7 cellular contexts compared by ENCODE assay signal in the genomic region with DNA sequence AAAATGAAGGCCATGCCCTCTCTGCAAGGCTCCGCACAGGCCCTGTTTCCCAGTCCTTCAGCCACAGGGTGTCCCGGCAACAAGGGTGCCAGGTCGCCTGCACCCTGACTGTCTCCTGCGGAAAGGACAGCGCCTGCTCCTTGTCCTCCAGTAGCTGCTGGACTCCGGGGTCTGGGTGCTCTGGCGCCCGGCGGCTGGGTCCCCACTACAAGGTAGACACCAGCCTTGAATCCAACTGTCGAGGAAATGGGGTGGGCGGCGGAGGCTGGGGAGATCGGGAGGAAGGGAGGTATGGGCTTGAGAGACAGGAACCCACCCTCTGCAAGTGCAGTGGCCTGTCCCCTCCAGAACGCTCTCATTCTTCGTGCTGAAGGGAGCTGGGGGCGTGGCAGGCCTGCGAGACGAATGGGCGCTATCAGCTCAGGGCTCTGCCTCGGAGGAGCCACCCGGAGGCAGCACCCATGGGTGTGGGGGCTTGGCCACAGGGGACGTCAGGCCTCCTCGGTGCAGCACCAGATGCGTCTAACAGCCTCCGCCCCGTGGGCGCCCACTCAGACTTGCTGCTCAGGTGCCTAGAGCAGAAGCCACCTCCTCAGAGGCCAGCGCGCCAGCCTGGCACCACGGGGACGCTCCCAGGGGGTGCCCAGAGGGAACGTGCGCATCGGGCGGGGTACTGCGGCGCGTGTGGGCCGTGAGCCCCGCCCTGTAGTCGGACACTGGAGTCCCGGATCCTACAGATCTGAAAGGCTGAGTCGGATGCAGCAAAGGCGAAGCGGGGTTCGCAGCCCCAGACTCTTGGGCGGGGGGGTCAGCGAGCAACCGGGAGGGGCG. TPM values are rescaled to one million over a fixed set of nuclear protein-coding genes. Genes with fewer than 3 reads are reported as not detected.
DNase-seq lines count a peak whose midpoint lies in the region; ATAC-seq and TF ChIP-seq lines count a peak whose summit lies in the region.

No MANE protein-coding gene starts in this region.

- peak overlapping the region; percentile 85 for H3K4me3 Mint-ChIP-seq in activated CD4-positive, alpha-beta T cell treated with anti-CD3 and anti-CD28 coated beads, Interleukin-2, amount 10 ng/mL, durations not matched to agents 24 days and 14 days
- peak overlapping the region; percentile 68 for H3K4me3 Mint-ChIP-seq in mesothelial cell of epicardium

- peaks cover 0 to 5% of the 10 kb centered on the region in 2 donors for H3K27me3 ChIP-seq in duodenal mucosa (ENCODE audit: control insufficient read depth in 1 of 2, insufficient read depth in 2 of 2, low read length in 2 of 2)

- in situ Hi-C loops in KBM-7 (cut with MboI; ENCODE audit: low pct_unique_long_range_greater_than_20kb, low sequenced_read_pairs), result no loop called here

- H3K9me3 Mint-ChIP-seq in activated CD4-positive, alpha-beta T cell treated with anti-CD3 and anti-CD28 coated beads, Interleukin-2, amount 10 ng/mL, durations not matched to agents 24 days and 14 days, result peaks cover 4% of the 10 kb centered on the region
- no peaks in the 10 kb centered on the region for H3K9me3 Mint-ChIP-seq in mesothelial cell of epicardium

- no peaks in the 10 kb centered on the region for H3K36me3 ChIP-seq in duodenal mucosa (ENCODE audit: control insufficient read depth in 1 of 2, insufficient read depth in 2 of 2, low read length in 2 of 2)

- TF ChIP-seq CTCF in GM12865 (IDR thresholded peaks at IDR 0.05; ENCODE audit: insufficient read depth, low read depth, low read length, missing control alignments) (no peak), mesothelial cell of epicardium (IDR thresholded peaks at IDR 0.05; ENCODE audit: unreplicated experiment) (no peak)

- H3K4me1 ChIP-seq in duodenal mucosa (ENCODE audit: control insufficient read depth in 1 of 2, insufficient read depth in 2 of 2, low read length in 2 of 2), result peaks cover 43 to 70% of the 10 kb centered on the region in 2 donors

- ATAC-seq in GM21717 (IDR thresholded peaks at IDR 0.05; ENCODE audit: unreplicated experiment), result peak; percentile 44

- H3K9me3 ChIP-seq in duodenal mucosa (ENCODE audit: control insufficient read depth in 1 of 2, low read length in 2 of 2), result no peaks in the 10 kb centered on the region

- peak overlapping the region; percentile 78 for H3K4me3 ChIP-seq in GM12865 (ENCODE audit: low read depth, low read length)
- H3K4me3 ChIP-seq in duodenal mucosa (ENCODE audit: low read depth in 1 of 2, low read length in 2 of 2), result peak overlapping the region; percentile 62 to 71

- H3K27ac ChIP-seq in duodenal mucosa (ENCODE audit: low read depth, low read length), result peak overlapping the region; percentile 70

- peaks cover 61% of the 10 kb centered on the region for H3K4me1 Mint-ChIP-seq in activated CD4-positive, alpha-beta T cell treated with anti-CD3 and anti-CD28 coated beads, Interleukin-2, amount 10 ng/mL, durations not matched to agents 24 days and 14 days
- peaks cover 11% of the 10 kb centered on the region for H3K4me1 Mint-ChIP-seq in mesothelial cell of epicardium

- peak; percentile 68 for DNase-seq in GM12865 (ENCODE audit: low read depth)
- peak; percentile 20 for DNase-seq in KBM-7
- DNase-seq in activated CD4-positive, alpha-beta T cell treated with anti-CD3 and anti-CD28 coated beads, Interleukin-2, amount 10 ng/mL, durations not matched to agents 24 days and 14 days, result peak; percentile 87
- DNase-seq in mesothelial cell of epicardium (ENCODE audit: low spot score in 2 of 2, unreplicated experiment in 2 of 2), result no peak
- peak; percentile 30 to 65 (median 61) for DNase-seq in stimulated activated naive CD4-positive, alpha-beta T cell (lab: John Stamatoyannopoulos, UW)

- peaks cover 3% of the 10 kb centered on the region for H3K27me3 Mint-ChIP-seq in activated CD4-positive, alpha-beta T cell treated with anti-CD3 and anti-CD28 coated beads, Interleukin-2, amount 10 ng/mL, durations not matched to agents 24 days and 14 days
- peaks cover 19% of the 10 kb centered on the region for H3K27me3 Mint-ChIP-seq in mesothelial cell of epicardium (ENCODE audit: low read depth)

- intact Hi-C loops in activated CD4-positive, alpha-beta T cell treated with anti-CD3 and anti-CD28 coated beads, Interleukin-2, amount 10 ng/mL, durations not matched to agents 24 days and 14 days (cut with micrococcal nuclease), result loop anchor here (5.0 kb wide), 1 partner anchor 116 kb away; the partner anchor contains the start of gene PAOX

- H3K36me3 Mint-ChIP-seq in activated CD4-positive, alpha-beta T cell treated with anti-CD3 and anti-CD28 coated beads, Interleukin-2, amount 10 ng/mL, durations not matched to agents 24 days and 14 days (ENCODE audit: low read depth), result peaks cover 30% of the 10 kb centered on the region
- H3K36me3 Mint-ChIP-seq in mesothelial cell of epicardium, result no peaks in the 10 kb centered on the region

- peak overlapping the region; percentile 43 to 69 for H3K9ac ChIP-seq in duodenal mucosa (ENCODE audit: low read depth in 1 of 2, low read length in 2 of 2)

- H3K27ac Mint-ChIP-seq in activated CD4-positive, alpha-beta T cell treated with anti-CD3 and anti-CD28 coated beads, Interleukin-2, amount 10 ng/mL, durations not matched to agents 24 days and 14 days, result peak overlapping the region; percentile 94
- H3K27ac Mint-ChIP-seq in mesothelial cell of epicardium, result no peak overlapping the region

RNA-seq across cellular contexts. Expression of gene ADAM8, which starts 15.6 kb away (rescaled TPM):
- total RNA-seq in activated CD4-positive, alpha-beta T cell treated with anti-CD3 and anti-CD28 coated beads, Interleukin-2, amount 10 ng/mL, durations not matched to agents 24 days and 14 days, result 143 and 165 TPM in 2 replicates
- 14.3 to 16.9 TPM (median 16.9 TPM) in 3 replicates for total RNA-seq in mesothelial cell of epicardium

RNA-seq across cellular contexts. Expression of gene VENTX, which starts 23.5 kb away (rescaled TPM):
- total RNA-seq in activated CD4-positive, alpha-beta T cell treated with anti-CD3 and anti-CD28 coated beads, Interleukin-2, amount 10 ng/mL, durations not matched to agents 24 days and 14 days, result not detected in 2 replicates
- total RNA-seq in mesothelial cell of epicardium, result 0.07 to 0.09 TPM in 2 of 3 replicates, not detected in the other

RNA-seq across cellular contexts. Expression of gene UTF1, which starts 31.1 kb away (rescaled TPM):
- 0.17 and 0.19 TPM in 2 replicates for total RNA-seq in activated CD4-positive, alpha-beta T cell treated with anti-CD3 and anti-CD28 coated beads, Interleukin-2, amount 10 ng/mL, durations not matched to agents 24 days and 14 days
- not detected in 3 replicates for total RNA-seq in mesothelial cell of epicardium

RNA-seq across cellular contexts. Expression of gene TUBGCP2, which starts 47.6 kb away (rescaled TPM):
- total RNA-seq in activated CD4-positive, alpha-beta T cell treated with anti-CD3 and anti-CD28 coated beads, Interleukin-2, amount 10 ng/mL, durations not matched to agents 24 days and 14 days, result 65.3 and 70.6 TPM in 2 replicates
- total RNA-seq in mesothelial cell of epicardium, result 69.6 to 81.0 TPM (median 70.9 TPM) in 3 replicates

RNA-seq across cellular contexts. Expression of gene ZNF511, which starts 47.6 kb away (rescaled TPM):
- total RNA-seq in activated CD4-positive, alpha-beta T cell treated with anti-CD3 and anti-CD28 coated beads, Interleukin-2, amount 10 ng/mL, durations not matched to agents 24 days and 14 days, result 83.8 and 87.2 TPM in 2 replicates
- 38.6 to 44.9 TPM (median 39.5 TPM) in 3 replicates for total RNA-seq in mesothelial cell of epicardium

Comparison
In these comparisons a context has a peak if more than half of its experiments do, and no peak if none do; other contexts are left out.
1. DNase-seq: peak in GM12865 (single experiment), KBM-7 (single experiment), activated CD4-positive, alpha-beta T cell treated with anti-CD3 and anti-CD28 coated beads, Interleukin-2, amount 10 ng/mL, durations not matched to agents 24 days and 14 days (single experiment) and stimulated activated naive CD4-positive, alpha-beta T cell (6 of 6); none in mesothelial cell of epicardium (0 of 2).